17 cellular contexts compared by ENCODE assay signal in the genomic region with DNA sequence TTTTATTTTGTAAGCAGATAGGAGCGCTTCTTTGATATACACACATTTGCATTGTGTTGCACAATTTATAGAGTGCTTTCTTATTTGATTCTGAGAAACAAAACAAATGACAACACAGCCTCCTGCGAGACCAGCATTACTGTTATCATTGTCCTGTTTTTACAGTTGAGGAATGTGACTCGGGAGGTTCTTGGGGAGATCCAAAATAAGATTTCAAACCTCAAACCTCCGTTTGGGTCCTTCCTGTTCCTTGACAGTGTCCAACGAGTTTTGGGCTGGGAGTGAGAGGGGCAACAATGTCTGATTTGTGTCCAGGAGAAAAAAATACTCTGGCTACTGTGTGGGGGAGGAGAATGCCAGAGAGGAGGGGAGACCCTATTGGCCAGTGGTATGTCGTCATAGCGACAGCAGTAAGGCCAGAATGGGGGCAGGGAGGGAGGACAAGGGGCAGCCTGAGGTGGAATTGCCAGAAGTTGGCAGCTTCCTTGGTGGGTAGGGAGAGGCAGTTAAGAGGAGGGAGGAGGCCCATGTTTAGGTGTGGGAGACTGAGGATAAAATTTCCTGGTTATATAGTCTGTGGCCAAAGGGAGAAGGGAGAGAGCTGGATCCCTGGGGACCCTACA. TPM values are rescaled to one million over a fixed set of nuclear protein-coding genes. Genes with fewer than 3 reads are reported as not detected.
DNase-seq lines count a peak whose midpoint lies in the region; TF ChIP-seq lines count a peak whose summit lies in the region.
"Had no signal": no experiment of that assay in that cellular context is flagged by ENCODE, and none has a peak within 500 bp of the region (broad histone marks: within the 10 kb centered on the region; RNA-seq: fewer than 3 reads in every experiment).

No MANE protein-coding gene starts in this region.

- H3K4me1 ChIP-seq in HAP-1, result no peaks in the 10 kb centered on the region

- H3K27me3 Mint-ChIP-seq in progenitor cell of endocrine pancreas, result peaks cover 36% of the 10 kb centered on the region

- H3K9me3 ChIP-seq in HAP-1, result no peaks in the 10 kb centered on the region

- TF ChIP-seq CTCF in progenitor cell of endocrine pancreas (IDR thresholded peaks at IDR 0.05; ENCODE audit: unreplicated experiment) (no peak), GM13977 (IDR thresholded peaks at IDR 0.05; ENCODE audit: extremely low read depth, insufficient read depth, missing control alignments) (no peak)

- H3K4me1 Mint-ChIP-seq in progenitor cell of endocrine pancreas (ENCODE audit: low read depth), result peaks cover 9% of the 10 kb centered on the region

- H3K36me3 Mint-ChIP-seq in progenitor cell of endocrine pancreas (ENCODE audit: insufficient read depth), result no peaks in the 10 kb centered on the region
- H3K36me3 Mint-ChIP-seq: CD8-positive, alpha-beta T cell had no signal

- peaks cover 5% of the 10 kb centered on the region; the same call in 1 of the 2 replicates for H3K27me3 ChIP-seq in H7 (ENCODE audit: control insufficient read depth, insufficient read depth, low read length)
- peaks cover 25% of the 10 kb centered on the region for H3K27me3 ChIP-seq in HAP-1 (ENCODE audit: low read depth)

- H3K4me3 ChIP-seq in H7 (ENCODE audit: insufficient read depth, low read depth, low read length) (no peak overlapping the region), HAP-1 (no peak overlapping the region)

- DNase-seq in H7 (peak; percentile 81), SK-MEL-5 (ENCODE audit: low read depth, low spot score) (peak; percentile 26), iPS-NIHi11 (ENCODE audit: low spot score) (peak; percentile 56), progenitor cell of endocrine pancreas (ENCODE audit: low spot score, unreplicated experiment) (no peak), GOT3 (lab: John Stamatoyannopoulos, UW) (no peak), HAP-1 (ENCODE audit: low spot score in 2 of 2) (no peak), GM13977 (ENCODE audit: low spot score) (no peak)
- DNase-seq: CD8-positive, alpha-beta T cell; DMS 273 treated with DMSO at 0.1 percent for 48 hours; MV-4-11; NCI-H1436 treated with DMSO at 0.1 percent for 48 hours; NCI-H446 treated with DMSO at 0.1 percent for 48 hours; NCI-H774; SHP77 had no signal

- no peak overlapping the region for H3K27ac Mint-ChIP-seq in progenitor cell of endocrine pancreas
- H3K27ac Mint-ChIP-seq: CD8-positive, alpha-beta T cell had no signal

- H3K36me3 ChIP-seq in H7 (replicated peaks; ENCODE audit: control insufficient read depth, insufficient read depth, low read length), result no peaks in the 10 kb centered on the region
- no peaks in the 10 kb centered on the region for H3K36me3 ChIP-seq in HAP-1 (replicated peaks)

- in situ Hi-C loops in SK-MEL-5 (cut with HindIII; ENCODE audit: low pct_unique_long_range_greater_than_20kb, low sequenced_read_pairs), result no loop called here
- in situ Hi-C loops in HAP-1 (cut with MboI; ENCODE audit: low sequenced_read_pairs), result loop anchor here (10.0 kb wide), 1 partner anchor 200 kb away; no protein-coding TSS in a partner anchor
- in situ Hi-C loops in GM13977 (cut with MboI; ENCODE audit: low pct_unique_long_range_greater_than_20kb, low sequenced_read_pairs, unreplicated experiment), result no loop called here

- peak overlapping the region; percentile 36 for H3K4me3 Mint-ChIP-seq in progenitor cell of endocrine pancreas (ENCODE audit: low read depth)
- H3K4me3 Mint-ChIP-seq: CD8-positive, alpha-beta T cell had no signal

- no peaks in the 10 kb centered on the region for H3K9me3 Mint-ChIP-seq in progenitor cell of endocrine pancreas (ENCODE audit: low read depth)
- H3K9me3 Mint-ChIP-seq: CD8-positive, alpha-beta T cell had no signal

RNA-seq across cellular contexts. Expression of a gene that starts 45.5 kb away (rescaled TPM):
- total RNA-seq in H7 (2014; rRNA removed; shearing (Covaris generic)), result 1.7 and 2.2 TPM in 2 replicates
- not detected in 2 replicates for total RNA-seq in SK-MEL-5 (2014; rRNA removed; shearing (Covaris generic))
- not detected in 2 replicates for polyA plus RNA-seq in SK-MEL-5 (2015; cell fraction: cytosol; rRNA removed)
- polyA plus RNA-seq in SK-MEL-5 (2015; cell fraction: nucleus; rRNA removed), result not detected in 2 replicates
- total RNA-seq in progenitor cell of endocrine pancreas, result 0.05 and 0.13 TPM in 2 replicates
- total RNA-seq: CD8-positive, alpha-beta T cell; Daoy had no signal
- polyA plus RNA-seq: AG04450, BJ had no signal

Comparison
In these comparisons a context has a peak if more than half of its experiments do, and no peak if none do; other contexts are left out.
1. DNase-seq: peak in H7 (single experiment), SK-MEL-5 (single experiment) and iPS-NIHi11 (single experiment); none in progenitor cell of endocrine pancreas (single experiment), GOT3 (single experiment), HAP-1 (0 of 2) and GM13977 (single experiment).